Comparison of ENCODE assay signal across 22 cellular contexts in genomic region chr7:47538846-47539311, GRCh38. TPM values are rescaled to one million over a fixed set of nuclear protein-coding genes. Genes with fewer than 3 reads are reported as not detected.
A peak's percentile ranks its signal among the peaks of the same experiment; 100 is the strongest.
DNase-seq lines count a peak whose midpoint lies in the region; ATAC-seq, FAIRE-seq and TF ChIP-seq lines count a peak whose summit lies in the region.
"Had no signal": no experiment of that assay in that cellular context is flagged by ENCODE, and none has a peak within 500 bp of the region (broad histone marks: within the 10 kb centered on the region; RNA-seq: fewer than 3 reads in every experiment).

No MANE protein-coding gene starts in this region.

- H3K27me3 ChIP-seq in HepG2 (ENCODE audit: control insufficient read depth in 1 of 2, insufficient read depth in 2 of 2, low read length in 2 of 2), result no peaks in the 10 kb centered on the region; a peak in 1 of 5 replicates
- H3K27me3 ChIP-seq: body of pancreas had no signal

- H4K20me1 ChIP-seq in HepG2 (ENCODE audit: insufficient read depth, low read length), result peaks cover 25% of the 10 kb centered on the region

- H3K36me3 Mint-ChIP-seq in Calu3 (ENCODE audit: insufficient read depth, unreplicated experiment), result peaks cover 20% of the 10 kb centered on the region
- no peaks in the 10 kb centered on the region for H3K36me3 Mint-ChIP-seq in WTC11
- H3K36me3 Mint-ChIP-seq in progenitor cell of endocrine pancreas (ENCODE audit: insufficient read depth), result peaks cover 1% of the 10 kb centered on the region
- no peaks in the 10 kb centered on the region for H3K36me3 Mint-ChIP-seq in activated CD4-positive, alpha-beta memory T cell treated with anti-CD3 and anti-CD28 coated beads, Interleukin-2, amount 10 ng/mL, durations not matched to agents 7 days and 5 days (ENCODE audit: low read depth)
- H3K36me3 Mint-ChIP-seq: activated naive CD4-positive, alpha-beta T cell treated with anti-CD3 and anti-CD28 coated beads, Interleukin-2, amount 50 U/mL, for 72 hours; naive B cell had no signal

- no peaks in the 10 kb centered on the region for H3K9me3 ChIP-seq in HepG2 (ENCODE audit: low read length)
- H3K9me3 ChIP-seq: body of pancreas, gastroesophageal sphincter had no signal

- TF ChIP-seq EP300 in HepG2 (IDR thresholded peaks at IDR 0.05; ENCODE audit: low read depth in 2 of 2, low read length in 2 of 2) (peak in 1 of 2 experiments; percentile 63; a peak in 2 of 4 replicates), HepG2 (CRISPR knock-in tag; IDR thresholded peaks at IDR 0.05; ENCODE audit: borderline replicate concordance) (peak; percentile 38; the same call in 1 of the 2 replicates)

- peak; percentile 59 for FAIRE-seq in HepG2 (lab: Jason Lieb, UNC)

- DNase-seq in Calu3, result no peak
- DNase-seq in WTC11 (ENCODE audit: low spot score), result no peak
- DNase-seq in HepG2 (ENCODE audit: low spot score), result peak; percentile 87
- DNase-seq in progenitor cell of endocrine pancreas (ENCODE audit: low spot score, unreplicated experiment), result no peak
- DNase-seq in mucosa of gallbladder (ENCODE audit: low spot score), result no peak
- DNase-seq in stimulated activated naive CD8-positive, alpha-beta T cell treated with anti-CD3 and anti-CD28 coated beads, Interleukin-15, amount 100 ng/mL, for 72 hours, result no peak
- DNase-seq in activated CD4-positive, alpha-beta memory T cell treated with anti-CD3 and anti-CD28 coated beads, Interleukin-2, amount 10 ng/mL, durations not matched to agents 7 days and 5 days, result no peak
- DNase-seq: activated CD8-positive, alpha-beta memory T cell treated with anti-CD3 and anti-CD28 coated beads for 24 hours; activated T-cell treated with anti-CD3 and anti-CD28 coated beads, Interleukin-2, amount 50 U/mL, for 72 hours; body of pancreas; left ventricle myocardium superior; naive B cell; NCI-H1105; NCI-H510A; stimulated activated CD4-positive, alpha-beta T cell treated with anti-CD3 and anti-CD28 coated beads, Interleukin-15, amount 100 ng/mL, for 24 hours; stimulated activated naive CD4-positive, alpha-beta T cell treated with Interleukin-2 at 50 U/mL for 16 hours had no signal

- H3K4me1 Mint-ChIP-seq in Calu3 (ENCODE audit: low read depth, unreplicated experiment) (peaks cover 58% of the 10 kb centered on the region), WTC11 (peaks cover 65% of the 10 kb centered on the region), progenitor cell of endocrine pancreas (ENCODE audit: low read depth) (peaks cover 52% of the 10 kb centered on the region)
- H3K4me1 Mint-ChIP-seq in stimulated activated naive CD8-positive, alpha-beta T cell treated with anti-CD3 and anti-CD28 coated beads, Interleukin-15, amount 100 ng/mL, for 72 hours, result no peaks in the 10 kb centered on the region
- no peaks in the 10 kb centered on the region for H3K4me1 Mint-ChIP-seq in activated CD4-positive, alpha-beta memory T cell treated with anti-CD3 and anti-CD28 coated beads, Interleukin-2, amount 10 ng/mL, durations not matched to agents 7 days and 5 days

- H3K4me3 Mint-ChIP-seq in Calu3 (ENCODE audit: low read depth, unreplicated experiment) (peak overlapping the region; percentile 3), WTC11 (no peak overlapping the region; the same call in 1 of the 2 replicates), progenitor cell of endocrine pancreas (ENCODE audit: low read depth) (peak overlapping the region; percentile 0)
- no peak overlapping the region for H3K4me3 Mint-ChIP-seq in stimulated activated naive CD8-positive, alpha-beta T cell treated with anti-CD3 and anti-CD28 coated beads, Interleukin-15, amount 100 ng/mL, for 72 hours
- H3K4me3 Mint-ChIP-seq in activated CD4-positive, alpha-beta memory T cell treated with anti-CD3 and anti-CD28 coated beads, Interleukin-2, amount 10 ng/mL, durations not matched to agents 7 days and 5 days, result no peak overlapping the region
- H3K4me3 Mint-ChIP-seq: activated T-cell treated with anti-CD3 and anti-CD28 coated beads, Interleukin-2, amount 50 U/mL, for 72 hours; T-helper 2 cell treated with Interferon-gamma antibody and Interleukin-4, amounts not matched to agents 5 μg/mL and 100 μg/mL, for 36 hours had no signal

- ATAC-seq in WTC11 (no peak), HepG2 (peak; percentile 76), HG03432 (IDR thresholded peaks at IDR 0.05; ENCODE audit: unreplicated experiment) (no peak)
- ATAC-seq in stimulated activated naive CD8-positive, alpha-beta T cell treated with anti-CD3 and anti-CD28 coated beads, Interleukin-15, amount 100 ng/mL, for 72 hours, result no peak
- ATAC-seq: activated naive CD4-positive, alpha-beta T cell treated with anti-CD3 and anti-CD28 coated beads, Interleukin-2, amount 50 U/mL, for 72 hours; activated T-cell treated with anti-CD3 and anti-CD28 coated beads, Interleukin-2, amount 50 U/mL, for 72 hours; body of pancreas; gastroesophageal sphincter; HCT116; left ventricle myocardium superior had no signal

- intact Hi-C loops in Calu3 (cut with micrococcal nuclease; ENCODE audit: unreplicated experiment) (no loop called here), HepG2 (cut with micrococcal nuclease; ENCODE audit: unreplicated experiment) (loop anchor here (1.0 to 5.0 kb wide), 2 partner anchors 39 to 193 kb away; no protein-coding TSS in a partner anchor)

- peak overlapping the region; percentile 63 to 72 (median 69) for H3K4me3 ChIP-seq in HepG2 (replicated peaks in 1 of 3; ENCODE audit: insufficient read depth in 1 of 3, low read depth in 2 of 3, low read length in 3 of 3)
- H3K4me3 ChIP-seq: body of pancreas, gastroesophageal sphincter had no signal

- H3K27ac Mint-ChIP-seq in Calu3 (ENCODE audit: unreplicated experiment) (peak overlapping the region; percentile 26), WTC11 (peak overlapping the region; percentile 30; the same call in 1 of the 2 replicates), progenitor cell of endocrine pancreas (no peak overlapping the region)
- no peak overlapping the region for H3K27ac Mint-ChIP-seq in stimulated activated naive CD8-positive, alpha-beta T cell treated with anti-CD3 and anti-CD28 coated beads, Interleukin-15, amount 100 ng/mL, for 72 hours
- no peak overlapping the region for H3K27ac Mint-ChIP-seq in activated CD4-positive, alpha-beta memory T cell treated with anti-CD3 and anti-CD28 coated beads, Interleukin-2, amount 10 ng/mL, durations not matched to agents 7 days and 5 days
- H3K27ac Mint-ChIP-seq: activated naive CD4-positive, alpha-beta T cell treated with anti-CD3 and anti-CD28 coated beads, Interleukin-2, amount 50 U/mL, for 72 hours; activated T-cell treated with anti-CD3 and anti-CD28 coated beads, Interleukin-2, amount 50 U/mL, for 72 hours; T-helper 2 cell treated with Interferon-gamma antibody and Interleukin-4, amounts not matched to agents 5 μg/mL and 100 μg/mL, for 36 hours had no signal

- peaks cover 1 to 4% of the 10 kb centered on the region in 2 experiments; a peak in 1 of 5 replicates for H3K36me3 ChIP-seq in HepG2 (replicated peaks in 1 of 2; ENCODE audit: control insufficient read depth in 1 of 2, insufficient read depth in 2 of 2, low read length in 2 of 2)
- H3K36me3 ChIP-seq: gastroesophageal sphincter had no signal

- peak overlapping the region; percentile 76 for H3K9ac ChIP-seq in HepG2 (ENCODE audit: insufficient read depth, low read depth, low read length)
- H3K9ac ChIP-seq: KMS-11 had no signal

- no peak overlapping the region for H2AFZ ChIP-seq in HepG2 (ENCODE audit: low read length)

- H3K27ac ChIP-seq in HepG2 (ENCODE audit: extremely low read length, insufficient read depth, low read length), result peak overlapping the region; percentile 79
- H3K27ac ChIP-seq: body of pancreas, gastroesophageal sphincter, KMS-11 had no signal

- H3K9me3 Mint-ChIP-seq in Calu3 (ENCODE audit: low read depth, unreplicated experiment) (no peaks in the 10 kb centered on the region), WTC11 (no peaks in the 10 kb centered on the region), progenitor cell of endocrine pancreas (ENCODE audit: low read depth) (no peaks in the 10 kb centered on the region)
- no peaks in the 10 kb centered on the region for H3K9me3 Mint-ChIP-seq in stimulated activated naive CD8-positive, alpha-beta T cell treated with anti-CD3 and anti-CD28 coated beads, Interleukin-15, amount 100 ng/mL, for 72 hours
- no peaks in the 10 kb centered on the region for H3K9me3 Mint-ChIP-seq in activated CD4-positive, alpha-beta memory T cell treated with anti-CD3 and anti-CD28 coated beads, Interleukin-2, amount 10 ng/mL, durations not matched to agents 7 days and 5 days
- H3K9me3 Mint-ChIP-seq: activated naive CD4-positive, alpha-beta T cell treated with anti-CD3 and anti-CD28 coated beads, Interleukin-2, amount 50 U/mL, for 72 hours; activated T-cell treated with anti-CD3 and anti-CD28 coated beads, Interleukin-2, amount 50 U/mL, for 72 hours; naive B cell; T-helper 2 cell treated with Interferon-gamma antibody and Interleukin-4, amounts not matched to agents 5 μg/mL and 100 μg/mL, for 36 hours had no signal

- POLR2A ChIA-PET in WTC11 (lab: Charles Lee) (interaction anchor here (1.6 kb wide), 1 partner anchor 33 kb away, joined by 3 read pairs; no protein-coding TSS in a partner anchor), HepG2 (lab: Yijun Ruan, JAX) (interaction anchor here (0.9 to 2.1 kb wide), 10 partner anchors 20 to 248 kb away, joined by 3 to 16 read pairs (median 4); no protein-coding TSS in a partner anchor)
- POLR2A ChIA-PET in activated CD4-positive, alpha-beta memory T cell treated with anti-CD3 and anti-CD28 coated beads, Interleukin-2, amount 10 ng/mL, durations not matched to agents 7 days and 5 days (lab: Charles Lee), result no interaction called here

- 2% methylated on average over 5 of the region's 5 CpGs for WGBS in HepG2 (ENCODE audit: low lambda C conversion rate)

- CTCF ChIA-PET in Calu3 (lab: Charles Lee), result interaction anchor here (1.5 kb wide), 1 partner anchor 224 kb away, joined by 4 read pairs; no protein-coding TSS in a partner anchor
- CTCF ChIA-PET in WTC11 (lab: Charles Lee), result no interaction called here
- CTCF ChIA-PET in HepG2 (lab: Yijun Ruan, JAX; ENCODE audit: low intra/inter-chr PET ratio, low total read pairs), result no interaction called here
- CTCF ChIA-PET in activated CD4-positive, alpha-beta memory T cell treated with anti-CD3 and anti-CD28 coated beads, Interleukin-2, amount 10 ng/mL, durations not matched to agents 7 days and 5 days (lab: Charles Lee), result no interaction called here

- H3K27me3 Mint-ChIP-seq in Calu3 (ENCODE audit: unreplicated experiment), result no peaks in the 10 kb centered on the region
- H3K27me3 Mint-ChIP-seq in WTC11 (ENCODE audit: low read depth), result peaks cover 36% of the 10 kb centered on the region
- no peaks in the 10 kb centered on the region for H3K27me3 Mint-ChIP-seq in progenitor cell of endocrine pancreas
- peaks cover 51% of the 10 kb centered on the region for H3K27me3 Mint-ChIP-seq in stimulated activated naive CD8-positive, alpha-beta T cell treated with anti-CD3 and anti-CD28 coated beads, Interleukin-15, amount 100 ng/mL, for 72 hours
- peaks cover 1% of the 10 kb centered on the region for H3K27me3 Mint-ChIP-seq in activated CD4-positive, alpha-beta memory T cell treated with anti-CD3 and anti-CD28 coated beads, Interleukin-2, amount 10 ng/mL, durations not matched to agents 7 days and 5 days

- BruUV-seq in Calu3 (replicated peaks; lab: Mats Ljungman, UMichigan) (no TSS peak), HepG2 (replicated peaks; lab: Mats Ljungman, UMichigan) (TSS peak; percentile 56)

- TF ChIP-seq CTCF in Calu3 (IDR thresholded peaks at IDR 0.05; ENCODE audit: unreplicated experiment) (no peak), WTC11 (IDR thresholded peaks at IDR 0.05) (no peak), HepG2 (CRISPR knock-in tag; IDR thresholded peaks at IDR 0.05) (no peak), progenitor cell of endocrine pancreas (IDR thresholded peaks at IDR 0.05; ENCODE audit: unreplicated experiment) (no peak)

- TF ChIP-seq RAD21 in HepG2 (CRISPR knock-in tag; IDR thresholded peaks at IDR 0.05), result no peak

- TF ChIP-seq POLR2A in HepG2 (IDR thresholded peaks at IDR 0.05; ENCODE audit: insufficient read depth in 1 of 2, low read depth in 2 of 2, low read length in 2 of 2), result peak in 1 of 2 experiments; percentile 33; a peak in 2 of 4 replicates

- H3K79me2 ChIP-seq in HepG2 (ENCODE audit: insufficient read depth, low read length), result peaks cover 97% of the 10 kb centered on the region

- peak overlapping the region; percentile 90 for H3K4me2 ChIP-seq in HepG2 (ENCODE audit: low read depth, low read length)
- H3K4me2 ChIP-seq: KMS-11 had no signal

- H3K4me1 ChIP-seq in HepG2 (ENCODE audit: insufficient read depth, low read length), result peaks cover 100% of the 10 kb centered on the region

- in situ Hi-C loops in HepG2 (cut with HindIII; ENCODE audit: extremely low pct_ligation_motif_present, low pct_unique_long_range_greater_than_20kb), result no loop called here

RNA-seq across cellular contexts. Expression of gene TNS3, which starts 43.0 kb away (rescaled TPM):
- total RNA-seq in Calu3 (2022) (102 and 135 TPM in 2 replicates), WTC11 (2021) (28.3 to 37.7 TPM (median 29.6 TPM) in 3 replicates), HepG2 (2016; rRNA removed; fragmentation: Illumina TruSeq; extraction: Trizol) (51.3 and 55.7 TPM in 2 replicates), progenitor cell of endocrine pancreas (117 and 120 TPM in 2 replicates), mucosa of gallbladder (97.2 TPM)
- 14.9 and 19.1 TPM in 2 replicates for total RNA-seq in HepG2 (2016; cell fraction: cytosol; rRNA removed; fragmentation: Illumina TruSeq; extraction: Trizol; ENCODE audit: low read depth)
- 45.5 and 52.6 TPM in 2 replicates for total RNA-seq in HepG2 (2016; cell fraction: insoluble cytoplasmic fraction; rRNA removed; fragmentation: Illumina TruSeq; extraction: Trizol)
- 16.6 and 16.8 TPM in 2 replicates for total RNA-seq in HepG2 (2016; cell fraction: membrane; rRNA removed; fragmentation: Illumina TruSeq; extraction: Trizol)
- 72.4 and 83.0 TPM in 2 replicates for total RNA-seq in HepG2 (2016; cell fraction: nucleus; rRNA removed; fragmentation: Illumina TruSeq; extraction: Trizol)
- 52.9 and 55.1 TPM in 2 replicates for polyA plus RNA-seq in HepG2 (2011; rRNA removed)
- polyA plus RNA-seq in HepG2 (2011; cell fraction: cytosol; rRNA removed), result 28.4 and 33.2 TPM in 2 replicates
- polyA plus RNA-seq in HepG2 (2011; cell fraction: nucleus; rRNA removed), result 76.4 and 98.4 TPM in 2 replicates
- polyA plus RNA-seq in HepG2 (2012), result 48.6 and 60.6 TPM in 2 replicates
- 1.6 and 1.9 TPM in 2 replicates for polyA plus RNA-seq in HepG2 (2016; cell fraction: cytosol; fragmentation: Illumina TruSeq; extraction: Trizol; ENCODE audit: low read depth)
- polyA plus RNA-seq in HepG2 (2016; cell fraction: insoluble cytoplasmic fraction; fragmentation: Illumina TruSeq; extraction: Trizol; ENCODE audit: low read depth), result 32.3 and 39.6 TPM in 2 replicates
- 3.7 and 4.3 TPM in 2 replicates for polyA plus RNA-seq in HepG2 (2016; cell fraction: membrane; fragmentation: Illumina TruSeq; extraction: Trizol; ENCODE audit: low read depth)
- 56.5 and 64.9 TPM in 2 replicates for polyA plus RNA-seq in HepG2 (2016; cell fraction: nucleus; fragmentation: Illumina TruSeq; extraction: Trizol; ENCODE audit: insufficient read depth, low read depth)
- polyA minus RNA-seq in HepG2 (2011; rRNA and poly(A)+ RNA removed; ENCODE audit: low replicate concordance), result 29.7 and 302 TPM in 2 replicates
- polyA minus RNA-seq in HepG2 (2011; cell fraction: cytosol; rRNA and poly(A)+ RNA removed), result 53.8 and 56.5 TPM in 2 replicates
- 139 and 170 TPM in 2 replicates for polyA minus RNA-seq in HepG2 (2011; cell fraction: nucleus; rRNA and poly(A)+ RNA removed)
- total RNA-seq in activated CD4-positive, alpha-beta memory T cell treated with anti-CD3 and anti-CD28 coated beads, Interleukin-2, amount 10 ng/mL, durations not matched to agents 7 days and 5 days, result under 1 TPM; 0.15 to 0.18 TPM

Comparison
In these comparisons a context has a peak if more than half of its experiments do, and no peak if none do; other contexts are left out.
1. H3K27ac Mint-ChIP-seq: peak in Calu3 (single experiment) and WTC11 (single experiment); none in progenitor cell of endocrine pancreas (single experiment), stimulated activated naive CD8-positive, alpha-beta T cell treated with anti-CD3 and anti-CD28 coated beads, Interleukin-15, amount 100 ng/mL, for 72 hours (0 of 2) and activated CD4-positive, alpha-beta memory T cell treated with anti-CD3 and anti-CD28 coated beads, Interleukin-2, amount 10 ng/mL, durations not matched to agents 7 days and 5 days (single experiment).
2. H3K4me3 Mint-ChIP-seq: peak in Calu3 (single experiment) and progenitor cell of endocrine pancreas (single experiment); none in WTC11 (single experiment), stimulated activated naive CD8-positive, alpha-beta T cell treated with anti-CD3 and anti-CD28 coated beads, Interleukin-15, amount 100 ng/mL, for 72 hours (0 of 2) and activated CD4-positive, alpha-beta memory T cell treated with anti-CD3 and anti-CD28 coated beads, Interleukin-2, amount 10 ng/mL, durations not matched to agents 7 days and 5 days (single experiment).
3. RNA of gene TNS3, which starts 43.0 kb away (total RNA-seq): 102 to 135 TPM in Calu3, 117 to 120 TPM in progenitor cell of endocrine pancreas, 97.2 TPM in mucosa of gallbladder (single experiment), 14.9 to 83.0 TPM in HepG2 and 28.3 to 37.7 TPM in WTC11; 0.15 to 0.18 TPM in activated CD4-positive, alpha-beta memory T cell treated with anti-CD3 and anti-CD28 coated beads, Interleukin-2, amount 10 ng/mL, durations not matched to agents 7 days and 5 days; every median in the first group is over 10 times any median in the second.